In the genomic region with DNA sequence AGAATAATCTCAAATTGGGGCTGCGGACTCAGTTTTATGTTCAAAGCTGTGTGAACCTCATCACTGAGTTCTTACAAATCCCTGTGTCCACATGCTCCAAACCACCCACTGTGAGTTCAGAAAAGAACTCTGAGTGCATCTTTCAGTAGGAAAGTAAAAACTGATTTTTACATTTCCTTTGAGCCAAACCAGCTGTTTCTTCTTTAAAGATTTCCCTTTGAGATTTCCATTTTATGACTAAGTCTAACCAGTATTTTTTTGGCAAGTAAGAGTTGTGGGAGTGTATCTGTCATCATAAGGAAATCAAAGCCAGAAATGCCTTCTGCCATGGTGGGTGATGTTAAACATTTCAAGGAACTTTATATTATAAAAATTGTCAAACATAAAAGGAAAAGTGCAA, we compare ENCODE assay signal across 13 cellular contexts.
DNase-seq lines count a peak whose midpoint lies in the region; ATAC-seq, FAIRE-seq and TF ChIP-seq lines count a peak whose summit lies in the region.
"Had no signal": no experiment of that assay in that cellular context is flagged by ENCODE, and none has a peak within 500 bp of the region (broad histone marks: within the 10 kb centered on the region; RNA-seq: fewer than 3 reads in every experiment).

No MANE protein-coding gene starts in this region.

- no peak for DNase-seq in GM12891 (ENCODE audit: insufficient read length, low spot score)
- DNase-seq in adipocyte (ENCODE audit: low read depth) = peak; percentile 88
- DNase-seq in heart right ventricle = no peak
- peak; percentile 50 for DNase-seq in smooth muscle cell of the brain vasculature (ENCODE audit: low read depth, low spot score)
- DNase-seq in NCI-H345 (lab: John Stamatoyannopoulos, UW) = no peak
- DNase-seq in NCI-H2081 treated with DMSO at 0.1 percent for 48 hours (lab: John Stamatoyannopoulos, UW) = no peak
- DNase-seq in HEK293T (ENCODE audit: extremely low spot score) = no peak
- DNase-seq: activated CD8-positive, alpha-beta memory T cell treated with anti-CD3 and anti-CD28 coated beads, Interleukin-2, amount 10 ng/mL, durations not matched to agents 7 days and 5 days; dermis blood vessel endothelial cell; kidney glomerular epithelial cell; NCI-H1930; NK-92 treated with Interleukin-12 subunit alpha and Interleukin-12 subunit beta, amount 100 ng/mL, for 24 hours had no signal

- TF ChIP-seq CTCF in heart right ventricle (IDR thresholded peaks at IDR 0.05) = no peak

- H3K9ac ChIP-seq in adipocyte (ENCODE audit: low read length) = no peak overlapping the region

- no peak overlapping the region for H3K4me3 ChIP-seq in adipocyte (ENCODE audit: low read length)
- no peak overlapping the region for H3K4me3 ChIP-seq in heart right ventricle
- H3K4me3 ChIP-seq: SJSA1 had no signal

- no peaks in the 10 kb centered on the region for H3K27me3 ChIP-seq in adipocyte (replicated peaks; ENCODE audit: control insufficient read depth, insufficient read depth, low read length)
- no peaks in the 10 kb centered on the region for H3K27me3 ChIP-seq in heart right ventricle
- H3K27me3 ChIP-seq: SJSA1 had no signal

- 76 to 93% methylated on average over 1 of the region's 1 CpG for WGBS in heart right ventricle, 2 donors

- H3K27ac ChIP-seq in heart right ventricle = no peak overlapping the region
- H3K27ac ChIP-seq: SJSA1 had no signal

- peak; percentile 20 for FAIRE-seq in GM12891 (lab: Jason Lieb, UNC)

- intact Hi-C loops in heart right ventricle (cut with DNase I) = loop anchor here in 5 of 10 donors (10.0 kb wide), 2 partner anchors 102 to 228 kb away; a partner anchor contains a TSS

- no peak for TF ChIP-seq POLR2A in GM12891 (IDR thresholded peaks at IDR 0.05; ENCODE audit: low read depth, low read length)

- H3K36me3 ChIP-seq in adipocyte (ENCODE audit: control insufficient read depth, insufficient read depth, low read length, severe bottlenecking) (peaks cover 7% of the 10 kb centered on the region), heart right ventricle (peaks cover 0 to 55% (median 15%) of the 10 kb centered on the region in 9 donors)

- H3K4me1 ChIP-seq in adipocyte (ENCODE audit: control insufficient read depth, insufficient read depth, low read length) (peaks cover 6% of the 10 kb centered on the region), heart right ventricle (peaks cover 0 to 16% (median 10%) of the 10 kb centered on the region in 9 donors)
- H3K4me1 ChIP-seq: SJSA1 had no signal

- peak in 7 of 8 donors; percentile 33 to 72 (median 46) for ATAC-seq in heart right ventricle
- ATAC-seq: activated CD8-positive, alpha-beta memory T cell treated with anti-CD3 and anti-CD28 coated beads, Interleukin-2, amount 10 ng/mL, durations not matched to agents 7 days and 5 days had no signal

- POLR2A ChIA-PET in HEK293T (lab: Yijun Ruan, JAX) = no interaction called here

- CTCF ChIA-PET in HEK293T (lab: Yijun Ruan, JAX) = no interaction called here

- no peaks in the 10 kb centered on the region for H3K9me3 ChIP-seq in adipocyte (ENCODE audit: control insufficient read depth, low read length)
- H3K9me3 ChIP-seq in heart right ventricle = no peaks in the 10 kb centered on the region
- H3K9me3 ChIP-seq: SJSA1 had no signal

TF ChIP-seq in GM12891, 5 proteins besides CTCF, POLR2A, EP300 and RAD21:
- TF ChIP-seq TAF1 (IDR thresholded peaks at IDR 0.05; ENCODE audit: low read depth, low read length) = no peak
- TF ChIP-seq PAX5 (IDR thresholded peaks at IDR 0.05; ENCODE audit: insufficient read depth, low read length, severe bottlenecking) = no peak
- no peak for TF ChIP-seq SPI1 (IDR thresholded peaks at IDR 0.05; ENCODE audit: low read depth, low read length)
TF ChIP-seq in GM12891: peak in this region for 0.

TF ChIP-seq in HEK293T, 16 proteins besides CTCF, POLR2A, EP300 and RAD21:
- TF ChIP-seq CTBP1 (IDR thresholded peaks at IDR 0.05; ENCODE audit: borderline replicate concordance) (no peak), L3MBTL2 (conservative IDR thresholded peaks at IDR 0.05) (no peak), TARDBP (IDR thresholded peaks at IDR 0.05) (no peak)

Comparison
In these comparisons a context has a peak if more than half of its experiments do, and no peak if none do; other contexts are left out.
1. DNase-seq: peak in adipocyte (single experiment) and smooth muscle cell of the brain vasculature (single experiment); none in GM12891 (single experiment), heart right ventricle (0 of 2), NCI-H345 (single experiment), NCI-H2081 treated with DMSO at 0.1 percent for 48 hours (single experiment) and HEK293T (single experiment).